ENCODE assay signal across 12 cellular contexts in the genomic region with DNA sequence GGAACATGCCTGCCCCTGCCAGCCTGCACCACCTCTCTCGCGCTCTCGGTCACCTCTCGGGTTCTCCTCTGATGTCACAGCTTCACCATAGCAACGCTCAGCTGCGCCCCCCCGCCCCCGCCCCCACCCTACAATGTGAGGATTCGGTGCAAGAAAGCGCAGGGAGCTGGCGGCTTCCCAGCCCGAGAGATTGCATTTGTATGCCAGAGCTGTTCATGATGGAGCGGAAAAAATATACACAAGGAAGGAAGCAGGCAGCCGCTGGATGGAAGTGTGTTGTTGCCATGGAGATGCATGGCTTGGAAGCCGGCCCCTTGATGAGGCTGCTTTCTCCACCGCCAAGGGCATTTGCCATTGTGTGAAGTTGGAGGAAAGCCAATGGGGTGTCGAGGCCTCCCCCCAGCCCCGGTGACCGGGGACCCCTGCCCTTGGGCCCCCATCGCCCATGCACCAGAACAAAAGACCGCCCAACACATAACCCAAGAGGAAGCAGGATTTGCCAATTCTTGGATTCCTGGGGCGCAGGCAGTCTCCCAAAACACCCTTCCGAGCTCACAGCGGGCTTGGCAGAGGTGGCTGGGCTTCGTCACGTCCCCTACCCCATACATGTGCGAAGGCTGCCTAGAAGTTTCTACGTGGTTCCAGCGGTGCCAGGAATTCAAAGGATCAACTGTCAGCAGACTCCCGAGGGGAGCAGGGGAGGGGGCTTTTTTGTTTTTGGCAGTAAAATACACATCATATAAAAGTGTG.
DNase-seq lines count a peak whose midpoint lies in the region; ATAC-seq and TF ChIP-seq lines count a peak whose summit lies in the region.
"Had no signal": no experiment of that assay in that cellular context is flagged by ENCODE, and none has a peak within 500 bp of the region (broad histone marks: within the 10 kb centered on the region; RNA-seq: fewer than 3 reads in every experiment).

No MANE protein-coding gene starts in this region.

- no peaks in the 10 kb centered on the region for H3K79me2 ChIP-seq in neural cell (replicated peaks; ENCODE audit: insufficient read depth, low read length)

- no peaks in the 10 kb centered on the region for H3K9me3 Mint-ChIP-seq in activated naive CD8-positive, alpha-beta T cell treated with anti-CD3 and anti-CD28 coated beads for 36 hours
- H3K9me3 Mint-ChIP-seq in activated naive CD8-positive, alpha-beta T cell treated with anti-CD3 and anti-CD28 coated beads, Interleukin-2, amount 50 U/mL, for 24 hours, result no peaks in the 10 kb centered on the region
- H3K9me3 Mint-ChIP-seq: central memory CD8-positive, alpha-beta T cell had no signal

- H3K9ac ChIP-seq in neural cell (ENCODE audit: low read length), result peak overlapping the region; percentile 68

- DNase-seq in activated naive CD8-positive, alpha-beta T cell treated with anti-CD3 and anti-CD28 coated beads for 36 hours, result no peak
- DNase-seq in activated naive CD8-positive, alpha-beta T cell treated with anti-CD3 and anti-CD28 coated beads, Interleukin-2, amount 50 U/mL, for 24 hours, result no peak
- DNase-seq in head of caudate nucleus (peak; percentile 27 to 76 (median 52)), aorta (peak in 1 of 2 donors; percentile 71), GOT3 (lab: John Stamatoyannopoulos, UW) (no peak)

- no peak overlapping the region for H3K4me3 Mint-ChIP-seq in activated naive CD8-positive, alpha-beta T cell treated with anti-CD3 and anti-CD28 coated beads for 36 hours
- H3K4me3 Mint-ChIP-seq in activated naive CD8-positive, alpha-beta T cell treated with anti-CD3 and anti-CD28 coated beads, Interleukin-2, amount 50 U/mL, for 24 hours, result no peak overlapping the region
- H3K4me3 Mint-ChIP-seq: central memory CD8-positive, alpha-beta T cell had no signal

- no peaks in the 10 kb centered on the region for H3K4me1 ChIP-seq in aorta (ENCODE audit: control insufficient read depth in 1 of 2, insufficient read depth in 2 of 2, low read length in 2 of 2)

- H3K27ac ChIP-seq in neural cell (ENCODE audit: low read length), result peak overlapping the region; percentile 96
- H3K27ac ChIP-seq in aorta (ENCODE audit: low read depth in 1 of 2, low read length in 2 of 2), result no peak overlapping the region

- H3K36me3 ChIP-seq in neural cell (ENCODE audit: insufficient read depth, low read length), result peaks cover 24% of the 10 kb centered on the region
- H3K36me3 ChIP-seq in aorta (ENCODE audit: control insufficient read depth in 1 of 2, insufficient read depth in 2 of 2, low read length in 1 of 2), result no peaks in the 10 kb centered on the region

- intact Hi-C loops in head of caudate nucleus (cut with DNase I), result loop anchor here (10.0 kb wide), 1 partner anchor 73 kb away; no protein-coding TSS in a partner anchor
- intact Hi-C loops in aorta (cut with DNase I), result no loop called here

- peak overlapping the region; percentile 34 for H3K27ac Mint-ChIP-seq in activated naive CD8-positive, alpha-beta T cell treated with anti-CD3 and anti-CD28 coated beads for 36 hours
- H3K27ac Mint-ChIP-seq in activated naive CD8-positive, alpha-beta T cell treated with anti-CD3 and anti-CD28 coated beads, Interleukin-2, amount 50 U/mL, for 24 hours, result no peak overlapping the region

- H3K27me3 ChIP-seq in neural cell (ENCODE audit: insufficient read depth, low read depth, low read length) (no peaks in the 10 kb centered on the region), aorta (ENCODE audit: control insufficient read depth in 1 of 2, insufficient read depth in 2 of 2, low read length in 1 of 2) (no peaks in the 10 kb centered on the region)
- H3K27me3 ChIP-seq: thyroid gland had no signal

- peaks cover 2% of the 10 kb centered on the region for H3K36me3 Mint-ChIP-seq in activated naive CD8-positive, alpha-beta T cell treated with anti-CD3 and anti-CD28 coated beads for 36 hours
- peaks cover 9% of the 10 kb centered on the region for H3K36me3 Mint-ChIP-seq in activated naive CD8-positive, alpha-beta T cell treated with anti-CD3 and anti-CD28 coated beads, Interleukin-2, amount 50 U/mL, for 24 hours (ENCODE audit: low read depth)

- no peak for TF ChIP-seq CTCF in neural cell (IDR thresholded peaks at IDR 0.05; ENCODE audit: poor library complexity, severe bottlenecking)

- H3K4me2 ChIP-seq in neural cell (ENCODE audit: low read length), result peak overlapping the region; percentile 30
- H3K4me2 ChIP-seq: A549 had no signal

- WGBS in aorta, 2 donors, result 62 to 89% methylated on average over 30 of the region's 30 CpGs

- H3K27me3 Mint-ChIP-seq in activated naive CD8-positive, alpha-beta T cell treated with anti-CD3 and anti-CD28 coated beads for 36 hours, result no peaks in the 10 kb centered on the region
- H3K27me3 Mint-ChIP-seq in activated naive CD8-positive, alpha-beta T cell treated with anti-CD3 and anti-CD28 coated beads, Interleukin-2, amount 50 U/mL, for 24 hours, result no peaks in the 10 kb centered on the region
- H3K27me3 Mint-ChIP-seq: central memory CD8-positive, alpha-beta T cell had no signal

- H3K9me3 ChIP-seq in neural cell (ENCODE audit: low read length), result no peaks in the 10 kb centered on the region
- no peaks in the 10 kb centered on the region for H3K9me3 ChIP-seq in aorta (ENCODE audit: control insufficient read depth, low read length)
- H3K9me3 ChIP-seq: A549, thyroid gland had no signal

- peak; percentile 45 for TF ChIP-seq RAD21 in neural cell (conservative IDR thresholded peaks at IDR 0.05)

- peaks cover 7% of the 10 kb centered on the region for H3F3A ChIP-seq in neural cell (ENCODE audit: insufficient read depth, low read length, poor library complexity, severe bottlenecking)

- H3K4me3 ChIP-seq in neural cell (ENCODE audit: low read length), result peak overlapping the region; percentile 43
- H3K4me3 ChIP-seq in aorta (ENCODE audit: low read length in 2 of 2), result no peak overlapping the region
- H3K4me3 ChIP-seq: A549, lung, thyroid gland had no signal

- peak; percentile 50 for TF ChIP-seq EP300 in neural cell (conservative IDR thresholded peaks at IDR 0.05; ENCODE audit: poor library complexity, severe bottlenecking)

- H4K20me1 ChIP-seq in neural cell (ENCODE audit: insufficient read depth), result no peaks in the 10 kb centered on the region

- H3K4me1 Mint-ChIP-seq in activated naive CD8-positive, alpha-beta T cell treated with anti-CD3 and anti-CD28 coated beads for 36 hours, result no peaks in the 10 kb centered on the region
- H3K4me1 Mint-ChIP-seq in activated naive CD8-positive, alpha-beta T cell treated with anti-CD3 and anti-CD28 coated beads, Interleukin-2, amount 50 U/mL, for 24 hours, result peaks cover 2% of the 10 kb centered on the region

- H3K9me2 ChIP-seq in neural cell (ENCODE audit: insufficient read depth, low read length), result no peaks in the 10 kb centered on the region

- no peak for ATAC-seq in activated naive CD8-positive, alpha-beta T cell treated with anti-CD3 and anti-CD28 coated beads, Interleukin-2, amount 50 U/mL, for 24 hours
- ATAC-seq in aorta (ENCODE audit: low FRiP score) (peak; percentile 49), GM18858 (IDR thresholded peaks at IDR 0.05; ENCODE audit: unreplicated experiment) (no peak), HG02763 (IDR thresholded peaks at IDR 0.05; ENCODE audit: unreplicated experiment) (no peak)

- no peak overlapping the region for H2AFZ ChIP-seq in neural cell (ENCODE audit: low read depth, low read length)

TF ChIP-seq in neural cell, 6 proteins besides CTCF, POLR2A, EP300 and RAD21:
- TF ChIP-seq MXI1 (conservative IDR thresholded peaks at IDR 0.05; ENCODE audit: poor library complexity, severe bottlenecking), result peak; percentile 38
- no peak for TF ChIP-seq EZH2 (IDR thresholded peaks at IDR 0.05; ENCODE audit: borderline replicate concordance, insufficient read depth, low read length, poor library complexity, severe bottlenecking)
- TF ChIP-seq TAF1 (IDR thresholded peaks at IDR 0.05; ENCODE audit: low read depth), result no peak
- TF ChIP-seq POLR2AphosphoS5 (IDR thresholded peaks at IDR 0.05), result peak; percentile 48
- TF ChIP-seq, protein P1, sequence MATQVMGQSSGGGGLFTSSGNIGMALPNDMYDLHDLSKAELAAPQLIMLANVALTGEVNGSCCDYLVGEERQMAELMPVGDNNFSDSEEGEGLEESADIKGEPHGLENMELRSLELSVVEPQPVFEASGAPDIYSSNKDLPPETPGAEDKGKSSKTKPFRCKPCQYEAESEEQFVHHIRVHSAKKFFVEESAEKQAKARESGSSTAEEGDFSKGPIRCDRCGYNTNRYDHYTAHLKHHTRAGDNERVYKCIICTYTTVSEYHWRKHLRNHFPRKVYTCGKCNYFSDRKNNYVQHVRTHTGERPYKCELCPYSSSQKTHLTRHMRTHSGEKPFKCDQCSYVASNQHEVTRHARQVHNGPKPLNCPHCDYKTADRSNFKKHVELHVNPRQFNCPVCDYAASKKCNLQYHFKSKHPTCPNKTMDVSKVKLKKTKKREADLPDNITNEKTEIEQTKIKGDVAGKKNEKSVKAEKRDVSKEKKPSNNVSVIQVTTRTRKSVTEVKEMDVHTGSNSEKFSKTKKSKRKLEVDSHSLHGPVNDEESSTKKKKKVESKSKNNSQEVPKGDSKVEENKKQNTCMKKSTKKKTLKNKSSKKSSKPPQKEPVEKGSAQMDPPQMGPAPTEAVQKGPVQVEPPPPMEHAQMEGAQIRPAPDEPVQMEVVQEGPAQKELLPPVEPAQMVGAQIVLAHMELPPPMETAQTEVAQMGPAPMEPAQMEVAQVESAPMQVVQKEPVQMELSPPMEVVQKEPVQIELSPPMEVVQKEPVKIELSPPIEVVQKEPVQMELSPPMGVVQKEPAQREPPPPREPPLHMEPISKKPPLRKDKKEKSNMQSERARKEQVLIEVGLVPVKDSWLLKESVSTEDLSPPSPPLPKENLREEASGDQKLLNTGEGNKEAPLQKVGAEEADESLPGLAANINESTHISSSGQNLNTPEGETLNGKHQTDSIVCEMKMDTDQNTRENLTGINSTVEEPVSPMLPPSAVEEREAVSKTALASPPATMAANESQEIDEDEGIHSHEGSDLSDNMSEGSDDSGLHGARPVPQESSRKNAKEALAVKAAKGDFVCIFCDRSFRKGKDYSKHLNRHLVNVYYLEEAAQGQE (IDR thresholded peaks at IDR 0.05; ENCODE audit: borderline replicate concordance), result peak; percentile 74
- TF ChIP-seq SMC3 (conservative IDR thresholded peaks at IDR 0.05; ENCODE audit: poor library complexity), result peak; percentile 46

Comparison
In these comparisons a context has a peak if more than half of its experiments do, and no peak if none do; other contexts are left out.
1. DNase-seq: peak in head of caudate nucleus (42 of 42); none in activated naive CD8-positive, alpha-beta T cell treated with anti-CD3 and anti-CD28 coated beads for 36 hours (single experiment), activated naive CD8-positive, alpha-beta T cell treated with anti-CD3 and anti-CD28 coated beads, Interleukin-2, amount 50 U/mL, for 24 hours (single experiment) and GOT3 (single experiment).